In the genomic region with DNA sequence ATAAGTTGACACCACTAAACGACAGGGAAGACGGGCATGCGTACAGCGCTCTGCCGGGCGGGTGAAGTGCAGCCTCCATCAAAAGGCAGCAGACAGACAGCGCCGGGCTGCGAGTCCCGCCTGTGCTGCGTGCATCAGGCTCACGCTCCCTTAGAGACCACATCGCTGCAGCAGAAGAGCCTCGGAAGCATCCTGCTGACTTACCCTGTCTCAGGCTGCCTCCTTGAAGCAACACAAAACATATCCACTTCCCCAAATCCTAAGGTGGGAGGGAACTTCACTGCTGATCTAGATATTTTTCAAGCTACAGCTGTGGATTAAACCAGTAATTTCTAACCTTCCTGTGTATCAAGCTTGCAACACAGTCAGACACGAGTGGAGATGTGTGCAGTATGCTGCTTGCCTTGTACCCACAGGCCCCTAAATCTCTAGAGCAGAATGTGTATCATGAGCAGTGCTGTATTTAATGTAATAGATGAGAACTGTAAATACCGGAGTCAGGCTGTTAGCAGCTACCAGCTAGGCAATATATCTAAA, we compare ENCODE assay signal across 17 cellular contexts. TPM values are rescaled to one million over a fixed set of nuclear protein-coding genes. Genes with fewer than 3 reads are reported as not detected.
DNase-seq lines count a peak whose midpoint lies in the region; ATAC-seq and TF ChIP-seq lines count a peak whose summit lies in the region.
"Had no signal": no experiment of that assay in that cellular context is flagged by ENCODE, and none has a peak within 500 bp of the region (broad histone marks: within the 10 kb centered on the region; RNA-seq: fewer than 3 reads in every experiment).

No MANE protein-coding gene starts in this region.

- H2AFZ ChIP-seq in neural cell (ENCODE audit: low read depth, low read length) (peak overlapping the region; percentile 10), mesenchymal stem cell (ENCODE audit: low read depth, low read length) (no peak overlapping the region)

- H3K23ac ChIP-seq in mesenchymal stem cell (ENCODE audit: low read length in 2 of 2), result no peak overlapping the region

- no peaks in the 10 kb centered on the region for H3K9me3 Mint-ChIP-seq in activated CD4-positive, alpha-beta T cell treated with anti-CD3 and anti-CD28 coated beads, Interleukin-2, amount 10 ng/mL, durations not matched to agents 24 days and 14 days

- H2BK5ac ChIP-seq in mesenchymal stem cell (ENCODE audit: low read depth, low read length, poor library complexity, severe bottlenecking), result no peak overlapping the region

- DNase-seq in NCI-H1092 treated with DMSO at 0.1 percent for 48 hours (lab: John Stamatoyannopoulos, UW) (peak; percentile 80), NCI-H2196 treated with DMSO at 0.1 percent for 48 hours (lab: John Stamatoyannopoulos, UW; ENCODE audit: unreplicated experiment) (peak; percentile 35), SW480 (ENCODE audit: low spot score) (peak; percentile 17), GM03348 (ENCODE audit: low spot score) (no peak), mesenchymal stem cell (no peak)
- no peak for DNase-seq in activated CD4-positive, alpha-beta T cell treated with anti-CD3 and anti-CD28 coated beads, Interleukin-2, amount 10 ng/mL, durations not matched to agents 24 days and 14 days
- DNase-seq: activated CD8-positive, alpha-beta memory T cell treated with anti-CD3 and anti-CD28 coated beads, Interleukin-2, amount 50 U/mL, for 48 hours; foreskin fibroblast; left cardiac atrium; naive thymus-derived CD8-positive, alpha-beta T cell had no signal

- H2BK12ac ChIP-seq in mesenchymal stem cell (ENCODE audit: low read length in 2 of 2), result no peak overlapping the region

- ATAC-seq in GM18858 (IDR thresholded peaks at IDR 0.05; ENCODE audit: unreplicated experiment), result no peak
- ATAC-seq: left cardiac atrium; naive thymus-derived CD8-positive, alpha-beta T cell had no signal

- H3K27ac ChIP-seq in neural cell (ENCODE audit: low read length) (peak overlapping the region; percentile 100), mesenchymal stem cell (ENCODE audit: low read length, poor library complexity, severe bottlenecking) (no peak overlapping the region)
- H3K27ac ChIP-seq: SJSA1, skin epidermis had no signal

- no peak overlapping the region for H3K18ac ChIP-seq in mesenchymal stem cell (ENCODE audit: low read depth in 1 of 2, low read length in 2 of 2)

- TF ChIP-seq CTCF in neural cell (IDR thresholded peaks at IDR 0.05; ENCODE audit: poor library complexity, severe bottlenecking), result no peak

- no peak overlapping the region for H3K14ac ChIP-seq in mesenchymal stem cell (ENCODE audit: low read length in 2 of 2)

- H2AK5ac ChIP-seq in mesenchymal stem cell (ENCODE audit: low read length, severe bottlenecking), result no peak overlapping the region

- no peaks in the 10 kb centered on the region for H4K20me1 ChIP-seq in neural cell (ENCODE audit: insufficient read depth)

- peak overlapping the region; percentile 92 for H3K9ac ChIP-seq in neural cell (ENCODE audit: low read length)
- H3K9ac ChIP-seq in mesenchymal stem cell (ENCODE audit: low read length), result no peak overlapping the region

- no peaks in the 10 kb centered on the region for H3K79me1 ChIP-seq in mesenchymal stem cell (replicated peaks; ENCODE audit: low read length, poor library complexity, severe bottlenecking)

- H3K79me2 ChIP-seq in neural cell (replicated peaks; ENCODE audit: insufficient read depth, low read length), result peaks cover 99% of the 10 kb centered on the region

- no peaks in the 10 kb centered on the region for H3K27me3 Mint-ChIP-seq in activated CD4-positive, alpha-beta T cell treated with anti-CD3 and anti-CD28 coated beads, Interleukin-2, amount 10 ng/mL, durations not matched to agents 24 days and 14 days

- TF ChIP-seq EP300 in neural cell (conservative IDR thresholded peaks at IDR 0.05; ENCODE audit: poor library complexity, severe bottlenecking), result no peak

- intact Hi-C loops in activated CD4-positive, alpha-beta T cell treated with anti-CD3 and anti-CD28 coated beads, Interleukin-2, amount 10 ng/mL, durations not matched to agents 24 days and 14 days (cut with micrococcal nuclease), result no loop called here

- H3K9me3 ChIP-seq in neural cell (ENCODE audit: low read length) (no peaks in the 10 kb centered on the region), mesenchymal stem cell (ENCODE audit: control insufficient read depth, low read length) (peaks cover 2% of the 10 kb centered on the region)
- H3K9me3 ChIP-seq: SJSA1 had no signal

- no peak overlapping the region for H3K27ac Mint-ChIP-seq in activated CD4-positive, alpha-beta T cell treated with anti-CD3 and anti-CD28 coated beads, Interleukin-2, amount 10 ng/mL, durations not matched to agents 24 days and 14 days
- H3K27ac Mint-ChIP-seq: naive thymus-derived CD8-positive, alpha-beta T cell had no signal

- no peaks in the 10 kb centered on the region for H3K36me3 Mint-ChIP-seq in activated CD4-positive, alpha-beta T cell treated with anti-CD3 and anti-CD28 coated beads, Interleukin-2, amount 10 ng/mL, durations not matched to agents 24 days and 14 days (ENCODE audit: low read depth)
- H3K36me3 Mint-ChIP-seq: CD14-positive monocyte had no signal

- H2BK15ac ChIP-seq in mesenchymal stem cell (ENCODE audit: low read depth, poor library complexity, severe bottlenecking), result no peak overlapping the region

- TF ChIP-seq RAD21 in neural cell (conservative IDR thresholded peaks at IDR 0.05), result peak; percentile 51

- H2BK120ac ChIP-seq in mesenchymal stem cell (ENCODE audit: low read depth, low read length), result no peak overlapping the region

- H3K4me3 Mint-ChIP-seq in activated CD4-positive, alpha-beta T cell treated with anti-CD3 and anti-CD28 coated beads, Interleukin-2, amount 10 ng/mL, durations not matched to agents 24 days and 14 days, result no peak overlapping the region
- H3K4me3 Mint-ChIP-seq: CD14-positive monocyte; naive thymus-derived CD8-positive, alpha-beta T cell had no signal

- H3K27me3 ChIP-seq in neural cell (ENCODE audit: insufficient read depth, low read depth, low read length) (no peaks in the 10 kb centered on the region), mesenchymal stem cell (ENCODE audit: control insufficient read depth in 1 of 2, insufficient read depth in 1 of 2, low read length in 2 of 2) (no peaks in the 10 kb centered on the region)
- H3K27me3 ChIP-seq: SJSA1 had no signal

- H3K4me2 ChIP-seq in neural cell (ENCODE audit: low read length), result peak overlapping the region; percentile 95
- no peak overlapping the region for H3K4me2 ChIP-seq in mesenchymal stem cell (ENCODE audit: low read length, poor library complexity, severe bottlenecking)

- H3K4me1 ChIP-seq in mesenchymal stem cell (ENCODE audit: control insufficient read depth, insufficient read depth, low read depth, low read length), result no peaks in the 10 kb centered on the region
- H3K4me1 ChIP-seq: SJSA1 had no signal

- no peaks in the 10 kb centered on the region for H3K4me1 Mint-ChIP-seq in activated CD4-positive, alpha-beta T cell treated with anti-CD3 and anti-CD28 coated beads, Interleukin-2, amount 10 ng/mL, durations not matched to agents 24 days and 14 days
- H3K4me1 Mint-ChIP-seq: CD14-positive monocyte; naive thymus-derived CD8-positive, alpha-beta T cell had no signal

- H3K9me2 ChIP-seq in neural cell (ENCODE audit: insufficient read depth, low read length), result no peaks in the 10 kb centered on the region

- no peak overlapping the region for H3K4ac ChIP-seq in mesenchymal stem cell (ENCODE audit: low read depth in 1 of 2, low read length in 2 of 2)

- peaks cover 11% of the 10 kb centered on the region for H3F3A ChIP-seq in neural cell (ENCODE audit: insufficient read depth, low read length, poor library complexity, severe bottlenecking)

- 66% methylated on average over 14 of the region's 16 CpGs for WGBS in mesenchymal stem cell

- no peak overlapping the region for H4K91ac ChIP-seq in mesenchymal stem cell (ENCODE audit: low read length)

- H3K36me3 ChIP-seq in neural cell (ENCODE audit: insufficient read depth, low read length), result no peaks in the 10 kb centered on the region
- no peaks in the 10 kb centered on the region for H3K36me3 ChIP-seq in mesenchymal stem cell (ENCODE audit: control insufficient read depth in 1 of 2, insufficient read depth in 2 of 2, low read depth in 1 of 2, low read length in 2 of 2)
- H3K36me3 ChIP-seq: SJSA1 had no signal

- peak overlapping the region; percentile 73 for H3K4me3 ChIP-seq in neural cell (ENCODE audit: low read length)
- H3K4me3 ChIP-seq in mesenchymal stem cell (ENCODE audit: insufficient read depth in 1 of 2, low read depth in 1 of 2, low read length in 2 of 2), result no peak overlapping the region
- H3K4me3 ChIP-seq: SJSA1, skin epidermis had no signal

- H4K8ac ChIP-seq in mesenchymal stem cell (ENCODE audit: low read length), result no peak overlapping the region

TF ChIP-seq in neural cell, 6 proteins besides CTCF, POLR2A, EP300 and RAD21 (continues in another document):
- TF ChIP-seq MXI1 (conservative IDR thresholded peaks at IDR 0.05; ENCODE audit: poor library complexity, severe bottlenecking) (peak; percentile 47), POLR2AphosphoS5 (IDR thresholded peaks at IDR 0.05) (peak; percentile 61), SMC3 (conservative IDR thresholded peaks at IDR 0.05; ENCODE audit: poor library complexity) (peak; percentile 53), EZH2 (IDR thresholded peaks at IDR 0.05; ENCODE audit: borderline replicate concordance, insufficient read depth, low read length, poor library complexity, severe bottlenecking) (no peak)

RNA-seq across cellular contexts. Expression of gene MYT1L, which starts 6.4 kb away (rescaled TPM):
- polyA plus RNA-seq in neural cell, result 92.1 and 103 TPM in 2 replicates
- 295 and 369 TPM in 2 replicates for polyA minus RNA-seq in neural cell
- not detected for polyA plus RNA-seq in mesenchymal stem cell (2013, experiment 1 of 2)
- not detected for polyA plus RNA-seq in mesenchymal stem cell (2013, experiment 2 of 2)
- total RNA-seq in activated CD4-positive, alpha-beta T cell treated with anti-CD3 and anti-CD28 coated beads, Interleukin-2, amount 10 ng/mL, durations not matched to agents 24 days and 14 days, result 0.09 TPM in 1 of 2 replicates, not detected in the other
- total RNA-seq: left cardiac atrium, NCI-H460, subcutaneous adipose tissue had no signal
- polyA plus RNA-seq: CD14-positive monocyte had no signal

Comparison
In these comparisons a context has a peak if more than half of its experiments do, and no peak if none do; other contexts are left out.
1. DNase-seq: peak in NCI-H1092 treated with DMSO at 0.1 percent for 48 hours (single experiment), NCI-H2196 treated with DMSO at 0.1 percent for 48 hours (single experiment) and SW480 (single experiment); none in GM03348 (single experiment), mesenchymal stem cell (single experiment) and activated CD4-positive, alpha-beta T cell treated with anti-CD3 and anti-CD28 coated beads, Interleukin-2, amount 10 ng/mL, durations not matched to agents 24 days and 14 days (single experiment).